In the genomic region with DNA sequence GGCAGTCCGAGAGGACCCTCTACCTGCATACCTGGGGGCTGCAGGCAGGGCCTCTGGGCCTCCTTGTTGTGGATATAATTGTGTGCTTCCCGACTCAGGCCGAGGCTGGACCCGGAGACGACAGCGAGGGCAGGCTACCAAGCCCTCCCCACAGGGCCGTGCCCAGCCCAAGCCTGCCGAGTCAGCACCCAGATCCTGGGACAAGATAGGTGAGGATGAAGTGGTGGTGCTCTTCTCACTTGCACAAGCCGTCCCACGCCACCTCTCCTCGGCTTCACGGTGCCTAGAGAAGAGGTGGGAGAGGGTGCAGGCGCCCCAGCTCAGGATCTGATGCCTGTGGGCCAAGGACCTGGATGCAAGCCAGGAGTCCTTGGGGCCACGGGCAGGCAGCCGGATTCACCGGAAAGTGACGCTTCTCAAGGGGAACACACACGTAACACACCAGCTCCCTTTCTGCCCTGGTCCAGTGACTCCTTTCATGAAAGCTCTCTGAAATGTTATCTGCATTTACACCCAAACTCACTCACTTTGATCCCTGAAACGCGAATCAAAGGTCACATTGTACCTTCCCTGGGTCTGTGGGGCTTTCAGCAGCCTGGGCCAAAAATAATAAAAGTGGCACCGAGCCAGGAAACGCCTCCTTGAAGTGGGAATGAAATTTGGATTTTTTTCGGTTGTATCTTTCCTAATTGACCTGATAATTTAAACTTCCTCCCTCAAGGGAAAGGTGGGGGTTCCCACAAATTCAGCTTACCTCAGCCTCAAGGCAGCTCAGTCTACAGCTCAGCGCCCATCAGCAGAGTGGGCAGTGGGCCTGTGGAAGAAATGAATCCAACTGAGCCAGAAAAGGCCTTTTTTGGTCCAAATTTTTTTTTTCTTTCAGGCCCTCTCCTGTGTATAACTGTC, we compare ENCODE assay signal across 8 cellular contexts. TPM values are rescaled to one million over a fixed set of nuclear protein-coding genes. Genes with fewer than 3 reads are reported as not detected.
DNase-seq lines count a peak whose midpoint lies in the region; ATAC-seq and TF ChIP-seq lines count a peak whose summit lies in the region.

No MANE protein-coding gene starts in this region.

- POLR2A ChIA-PET in MCF 10A (lab: Yijun Ruan, JAX): interaction anchor here (0.6 to 3.8 kb wide), 23 partner anchors 9 to 1159 kb away, joined by 3 to 53 read pairs (median 4); a partner anchor contains a TSS

- 0 out of 2 replicates have a peak, but pooled peaks cover 4% of the 10 kb centered on the region for H3K4me1 ChIP-seq in ES-I3 (ENCODE audit: insufficient read depth, low read length)

- no peaks in the 10 kb centered on the region for H3K9me3 ChIP-seq in ES-I3 (ENCODE audit: control insufficient read depth, insufficient read depth, low read length)

- peaks cover 21% of the 10 kb centered on the region for H3K4me1 Mint-ChIP-seq in MCF 10A (ENCODE audit: insufficient read depth, unreplicated experiment)

- peak overlapping the region; percentile 86 for H3K27ac Mint-ChIP-seq in MCF 10A (ENCODE audit: low read depth, unreplicated experiment)

- TF ChIP-seq CTCF in LNCaP clone FGC (IDR thresholded peaks at IDR 0.05; ENCODE audit: control insufficient read depth, extremely low read depth, insufficient read depth): no peak
- TF ChIP-seq CTCF in MCF 10A (IDR thresholded peaks at IDR 0.05; ENCODE audit: unreplicated experiment): no peak

- peaks cover 8% of the 10 kb centered on the region; the same call in 1 of the 2 replicates for H3K36me3 ChIP-seq in ES-I3 (ENCODE audit: insufficient read depth, low read length)

- TSS peak; percentile 35 for BruUV-seq in MCF 10A (replicated peaks; lab: Mats Ljungman, UMichigan)

- peak overlapping the region; percentile 94 for H3K4me3 ChIP-seq in LNCaP clone FGC (ENCODE audit: low read depth, low read length)

- peaks cover 13% of the 10 kb centered on the region for H3K36me3 Mint-ChIP-seq in MCF 10A (ENCODE audit: insufficient read depth, unreplicated experiment)

- CTCF ChIA-PET in MCF 10A (lab: Yijun Ruan, JAX): interaction anchor here (0.6 to 1.2 kb wide), 8 partner anchors 14 to 754 kb away, joined by 3 to 4 read pairs (median 3); no protein-coding TSS in a partner anchor

- ATAC-seq in GM21723 (IDR thresholded peaks at IDR 0.05; ENCODE audit: unreplicated experiment): peak; percentile 26
- no peak for ATAC-seq in HG03095 (IDR thresholded peaks at IDR 0.05; ENCODE audit: unreplicated experiment)

- peak overlapping the region; percentile 98 for H3K9ac ChIP-seq in ES-I3 (ENCODE audit: low read depth, low read length)

- H3K4me3 Mint-ChIP-seq in MCF 10A (ENCODE audit: unreplicated experiment): peak overlapping the region; percentile 86

- H3K27me3 Mint-ChIP-seq in MCF 10A (ENCODE audit: insufficient read depth, unreplicated experiment): no peaks in the 10 kb centered on the region

- intact Hi-C loops in MCF 10A (cut with micrococcal nuclease): loop anchor here (2.0 kb wide), 1 partner anchor 25 kb away; no protein-coding TSS in a partner anchor

- H3K9me3 Mint-ChIP-seq in MCF 10A (ENCODE audit: unreplicated experiment): no peaks in the 10 kb centered on the region

- DNase-seq in LNCaP clone FGC (ENCODE audit: low read depth) (no peak), T-helper 2 cell (peak in 4 of 5 experiments; percentile 28 to 80 (median 38)), MCF 10A (ENCODE audit: unreplicated experiment) (peak; percentile 84), inferior parietal cortex (ENCODE audit: extremely low spot score) (peak; percentile 53)
- peak; percentile 62 to 69 (median 65) for DNase-seq in stimulated activated CD4-positive, alpha-beta T cell treated with anti-CD3 and anti-CD28 coated beads, Interleukin-12 subunit alpha, Interleukin-12 subunit beta, amount 100 ng/mL, for 48 hours (ENCODE audit: low read depth in 2 of 3, low spot score in 1 of 3)

RNA-seq across cellular contexts. Expression of a gene that starts 1.1 kb away (rescaled TPM):
- total RNA-seq in MCF 10A (2022): 4.3 and 7.1 TPM in 2 replicates

RNA-seq across cellular contexts. Expression of a gene that starts 1.1 kb away (rescaled TPM):
- total RNA-seq in MCF 10A (2022): 16.8 and 20.6 TPM in 2 replicates
